ENCODE assay signal across 23 cellular contexts in the genomic region with DNA sequence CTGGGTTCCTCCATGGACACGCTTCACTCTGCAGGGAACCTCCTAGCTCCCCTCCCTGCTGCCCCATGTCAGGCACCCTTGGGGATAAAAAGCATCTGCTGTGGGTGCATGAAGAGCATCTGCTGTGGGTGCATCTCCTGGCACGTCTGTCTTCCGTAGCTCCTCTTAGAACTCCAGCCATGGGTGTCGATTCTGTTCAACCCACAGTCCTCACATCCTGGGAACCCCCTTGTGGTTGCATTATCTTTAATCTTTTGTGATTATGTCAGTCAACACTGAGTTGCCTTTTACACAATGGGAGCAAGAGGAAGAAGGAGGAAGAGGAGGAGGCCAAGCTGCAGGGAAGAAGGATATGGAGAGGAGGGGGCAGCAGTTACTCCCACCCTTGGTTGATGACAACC. TPM values are rescaled to one million over a fixed set of nuclear protein-coding genes. Genes with fewer than 3 reads are reported as not detected.
A peak's percentile ranks its signal among the peaks of the same experiment; 100 is the strongest.
DNase-seq lines count a peak whose midpoint lies in the region; ATAC-seq, FAIRE-seq and TF ChIP-seq lines count a peak whose summit lies in the region.
"Had no signal": no experiment of that assay in that cellular context is flagged by ENCODE, and none has a peak within 500 bp of the region (broad histone marks: within the 10 kb centered on the region; RNA-seq: fewer than 3 reads in every experiment).

No MANE protein-coding gene starts in this region.

- POLR2A ChIA-PET in activated CD4-positive, alpha-beta T cell treated with anti-CD3 and anti-CD28 coated beads for 36 hours (lab: Charles Lee), result interaction anchor here (0.5 kb wide), 1 partner anchor 51 kb away, joined by 8 read pairs; no protein-coding TSS in a partner anchor
- POLR2A ChIA-PET in GM12878 (lab: Charles Lee), result interaction anchor here (0.7 to 3.0 kb wide), 4 partner anchors 9 to 23 kb away, joined by 4 to 17 read pairs (median 8); a partner anchor contains a TSS

- no peak for DNase-seq in activated CD4-positive, alpha-beta T cell treated with anti-CD3 and anti-CD28 coated beads for 36 hours
- DNase-seq in activated CD4-positive, alpha-beta T cell treated with anti-CD3 and anti-CD28 coated beads for 48 hours, result no peak
- DNase-seq in GM12878 (ENCODE audit: low read depth, low spot score) (peak; percentile 80), pancreas (no peak)
- DNase-seq in stimulated activated effector memory CD8-positive, alpha-beta T cell treated with anti-CD3 and anti-CD28 coated beads, Interleukin-12 subunit alpha, Interleukin-12 subunit beta, amount 100 ng/mL, for 72 hours (ENCODE audit: low spot score in 2 of 2), result peak in 1 of 2 donors; percentile 38
- DNase-seq: 8988T; activated gamma-delta T cell; anterior cingulate cortex; NCI-H2029 treated with DMSO at 0.1 percent for 48 hours; SIG-M5; stimulated activated CD4-positive, alpha-beta T cell treated with anti-CD3 and anti-CD28 coated beads, Interleukin-4, amount 100 ng/mL, for 1 hour; WERI-Rb-1 had no signal

- peak; percentile 45 for ATAC-seq in activated CD4-positive, alpha-beta T cell treated with anti-CD3 and anti-CD28 coated beads for 36 hours
- peak; percentile 20 for ATAC-seq in GM18868 (IDR thresholded peaks at IDR 0.05; ENCODE audit: unreplicated experiment)
- peak; percentile 13 for ATAC-seq in GM12878
- no peak for ATAC-seq in stimulated activated effector memory CD8-positive, alpha-beta T cell treated with anti-CD3 and anti-CD28 coated beads, Interleukin-12 subunit alpha, Interleukin-12 subunit beta, amount 100 ng/mL, for 72 hours
- ATAC-seq in HG03135 (IDR thresholded peaks at IDR 0.05; ENCODE audit: unreplicated experiment), result no peak
- ATAC-seq in pancreas, result no peak
- no peak for ATAC-seq in GM21526 (IDR thresholded peaks at IDR 0.05; ENCODE audit: low FRiP score, unreplicated experiment)

- H3K36me3 Mint-ChIP-seq in activated CD4-positive, alpha-beta T cell treated with anti-CD3 and anti-CD28 coated beads for 36 hours (ENCODE audit: low read depth), result no peaks in the 10 kb centered on the region
- H3K36me3 Mint-ChIP-seq in stimulated activated effector memory CD8-positive, alpha-beta T cell treated with anti-CD3 and anti-CD28 coated beads, Interleukin-12 subunit alpha, Interleukin-12 subunit beta, amount 100 ng/mL, for 72 hours, result peaks cover 12% of the 10 kb centered on the region
- H3K36me3 Mint-ChIP-seq: CD14-positive monocyte had no signal

- H3K27ac ChIP-seq in GM12878 (ENCODE audit: control insufficient read depth, insufficient read depth) (peak overlapping the region; percentile 51), pancreas (no peak overlapping the region)
- H3K27ac ChIP-seq: parathyroid adenoma, WERI-Rb-1 had no signal

- FAIRE-seq in GM12878 (lab: Jason Lieb, UNC), result no peak
- FAIRE-seq in pancreas (lab: Jason Lieb, UNC), result no peak

- no peaks in the 10 kb centered on the region for H3K27me3 Mint-ChIP-seq in activated CD4-positive, alpha-beta T cell treated with anti-CD3 and anti-CD28 coated beads for 36 hours

- TF ChIP-seq CTCF in GM12878 (IDR thresholded peaks at IDR 0.05 in 2 of 3, conservative IDR thresholded peaks at IDR 0.05 in 1 of 3; ENCODE audit: control insufficient read depth in 2 of 3, extremely low read depth in 1 of 3, insufficient read depth in 1 of 3, low read depth in 3 of 3, low read length in 3 of 3) (no peak), pancreas (IDR thresholded peaks at IDR 0.05) (no peak)

- H3K4me3 ChIP-seq in GM12878 (no peak overlapping the region), pancreas (no peak overlapping the region)

- WGBS in GM12878 (ENCODE audit: insufficient coverage, insufficient replicate concordance, low lambda C conversion rate, missing lambda C conversion rate), result 11% methylated on average over 4 of the region's 4 CpGs
- 57 to 68% methylated on average over 4 of the region's 4 CpGs for WGBS in pancreas, 2 donors

- in situ Hi-C loops in GM12878 (cut with MboI), result no loop called here

- H3K36me3 ChIP-seq in GM12878 (ENCODE audit: control insufficient read depth in 2 of 2, insufficient read depth in 2 of 2, low read length in 1 of 2) (no peaks in the 10 kb centered on the region), pancreas (no peaks in the 10 kb centered on the region)
- H3K36me3 ChIP-seq: WERI-Rb-1 had no signal

- no peaks in the 10 kb centered on the region for H4K20me1 ChIP-seq in GM12878 (ENCODE audit: control insufficient read depth, insufficient read depth)

- RAD21 ChIA-PET in GM12878 (lab: Charles Lee; ENCODE audit: unreplicated experiment), result interaction anchor here (1.0 to 3.0 kb wide), 4 partner anchors 15 to 42 kb away, joined by 3 to 22 read pairs (median 6); a partner anchor contains a TSS

- no peak for TF ChIP-seq RAD21 in GM12878 (IDR thresholded peaks at IDR 0.05; ENCODE audit: insufficient read depth, low read depth, low read length)

- CTCF ChIA-PET in activated CD4-positive, alpha-beta T cell treated with anti-CD3 and anti-CD28 coated beads for 36 hours (lab: Charles Lee), result interaction anchor here (1.1 kb wide), 1 partner anchor 22 kb away, joined by 3 read pairs; no protein-coding TSS in a partner anchor
- CTCF ChIA-PET in GM12878 (lab: Yijun Ruan, JAX), result interaction anchor here (1.0 to 3.3 kb wide), 6 partner anchors 11 to 31 kb away, joined by 3 to 20 read pairs (median 4); no protein-coding TSS in a partner anchor

- peak overlapping the region; percentile 50 for H2AFZ ChIP-seq in GM12878 (ENCODE audit: control insufficient read depth, low read depth, low read length)
- H2AFZ ChIP-seq: parathyroid adenoma had no signal

- H3K4me1 ChIP-seq in GM12878 (ENCODE audit: control insufficient read depth, insufficient read depth, low read length) (peaks cover 52% of the 10 kb centered on the region), pancreas (no peaks in the 10 kb centered on the region)
- H3K4me1 ChIP-seq: parathyroid adenoma had no signal

- H3K4me2 ChIP-seq in GM12878 (ENCODE audit: control insufficient read depth, insufficient read depth), result peak overlapping the region; percentile 64

- BruUV-seq in GM12878 (replicated peaks; lab: Mats Ljungman, UMichigan), result no TSS peak

- TF ChIP-seq POLR2A in GM12878 (IDR thresholded peaks at IDR 0.05; ENCODE audit: low read depth, low read length), result no peak

- SMC1A ChIA-PET in GM12878 (lab: Charles Lee; ENCODE audit: uncharacterized antibody, unreplicated experiment), result interaction anchor here (0.6 to 2.7 kb wide), 13 partner anchors 10 to 110 kb away, joined by 3 to 18 read pairs (median 3); a partner anchor contains a TSS

- H3K79me2 ChIP-seq in GM12878 (ENCODE audit: control insufficient read depth, insufficient read depth, low read length), result peaks cover under 1% of the 10 kb centered on the region
- H3K79me2 ChIP-seq: parathyroid adenoma had no signal

- H3K9me3 Mint-ChIP-seq in activated CD4-positive, alpha-beta T cell treated with anti-CD3 and anti-CD28 coated beads for 36 hours (ENCODE audit: low read depth), result no peaks in the 10 kb centered on the region
- no peaks in the 10 kb centered on the region for H3K9me3 Mint-ChIP-seq in stimulated activated effector memory CD8-positive, alpha-beta T cell treated with anti-CD3 and anti-CD28 coated beads, Interleukin-12 subunit alpha, Interleukin-12 subunit beta, amount 100 ng/mL, for 72 hours
- H3K9me3 Mint-ChIP-seq: CD14-positive monocyte had no signal

- H3K9ac ChIP-seq in GM12878 (ENCODE audit: control insufficient read depth, insufficient read depth, low read length), result no peak overlapping the region
- H3K9ac ChIP-seq: parathyroid adenoma had no signal

- H3K27me3 ChIP-seq in GM12878 (replicated peaks in 1 of 2; ENCODE audit: control insufficient read depth in 2 of 2, insufficient read depth in 2 of 2, low read length in 1 of 2), result no peaks in the 10 kb centered on the region
- H3K27me3 ChIP-seq in pancreas, result no peaks in the 10 kb centered on the region

- intact Hi-C loops in activated CD4-positive, alpha-beta T cell treated with anti-CD3 and anti-CD28 coated beads for 36 hours (cut with DNase I, micrococcal nuclease), result no loop called here
- intact Hi-C loops in GM12878 (cut with micrococcal nuclease; ENCODE audit: unreplicated experiment), result loop anchor here (5.0 to 10.0 kb wide), 2 partner anchors 267 to 764 kb away; no protein-coding TSS in a partner anchor
- intact Hi-C loops in pancreas (cut with DNase I), result no loop called here

- H3K9me3 ChIP-seq in GM12878 (replicated peaks; ENCODE audit: control insufficient read depth, insufficient read depth, low read length) (no peaks in the 10 kb centered on the region; the same call in 2 of the 3 replicates), pancreas (no peaks in the 10 kb centered on the region)

- no peak; a peak in 1 of 4 replicates for TF ChIP-seq EP300 in GM12878 (IDR thresholded peaks at IDR 0.05; ENCODE audit: borderline replicate concordance in 1 of 2, control insufficient read depth in 1 of 2, low read depth in 2 of 2, low read length in 2 of 2)

- no peak overlapping the region for H3K27ac Mint-ChIP-seq in activated CD4-positive, alpha-beta T cell treated with anti-CD3 and anti-CD28 coated beads for 36 hours
- peak overlapping the region; percentile 5 for H3K27ac Mint-ChIP-seq in stimulated activated effector memory CD8-positive, alpha-beta T cell treated with anti-CD3 and anti-CD28 coated beads, Interleukin-12 subunit alpha, Interleukin-12 subunit beta, amount 100 ng/mL, for 72 hours

- H3K4me1 Mint-ChIP-seq in activated CD4-positive, alpha-beta T cell treated with anti-CD3 and anti-CD28 coated beads for 36 hours, result peaks cover 52% of the 10 kb centered on the region
- H3K4me1 Mint-ChIP-seq in stimulated activated effector memory CD8-positive, alpha-beta T cell treated with anti-CD3 and anti-CD28 coated beads, Interleukin-12 subunit alpha, Interleukin-12 subunit beta, amount 100 ng/mL, for 72 hours, result peaks cover 47% of the 10 kb centered on the region

- no peak overlapping the region for H3K4me3 Mint-ChIP-seq in activated CD4-positive, alpha-beta T cell treated with anti-CD3 and anti-CD28 coated beads for 36 hours
- no peak overlapping the region for H3K4me3 Mint-ChIP-seq in stimulated activated effector memory CD8-positive, alpha-beta T cell treated with anti-CD3 and anti-CD28 coated beads, Interleukin-12 subunit alpha, Interleukin-12 subunit beta, amount 100 ng/mL, for 72 hours
- H3K4me3 Mint-ChIP-seq: CD14-positive monocyte, endodermal cell had no signal

RNA-seq across cellular contexts. Expression of a gene that starts 24.1 kb away (rescaled TPM):
- 1 to 10 TPM; 3.4 to 4.0 TPM for total RNA-seq in activated CD4-positive, alpha-beta T cell treated with anti-CD3 and anti-CD28 coated beads for 36 hours
- total RNA-seq in GM12878 (2013; cell fraction: nucleolus; rRNA removed), result 2.4 and 2.7 TPM in 2 replicates
- total RNA-seq in GM12878 (2014; rRNA removed), result 7.2 and 7.6 TPM in 2 replicates
- 6.6 and 7.5 TPM in 2 replicates for total RNA-seq in GM12878 (2014; rRNA removed; fragmentation: Illumina TruSeq; extraction: Trizol)
- 5.6 and 7.3 TPM in 2 replicates for total RNA-seq in GM12878 (2021)
- polyA plus RNA-seq in GM12878 (2011; ENCODE audit: low read depth), result 2.3 TPM
- polyA plus RNA-seq in GM12878 (2011; rRNA removed), result 5.6 and 7.0 TPM in 2 replicates
- 7.5 and 7.6 TPM in 2 replicates for polyA plus RNA-seq in GM12878 (2011; cell fraction: cytosol; rRNA removed)
- 0.67 and 1.7 TPM in 2 replicates for polyA plus RNA-seq in GM12878 (2011; cell fraction: nucleus; rRNA removed)
- 1.9 and 3.1 TPM in 2 replicates for polyA plus RNA-seq in GM12878 (2012)
- polyA plus RNA-seq in GM12878 (2014; fragmentation: Illumina TruSeq; extraction: Trizol), result 7.6 and 8.1 TPM in 2 replicates
- 1 to 10 TPM; 5.5 to 6.8 TPM for polyA plus RNA-seq in GM12878 (2014; fragmentation: Nextera tagmentation; extraction: Ambion mirVana)
- 4.8 and 5.6 TPM in 2 replicates for polyA plus RNA-seq in GM12878 (2014; rRNA removed)
- polyA plus RNA-seq in GM12878 (2016; fragmentation: Nextera tagmentation; extraction: Ambion mirVana), result 1 to 10 TPM; 2.2 to 3.3 TPM
- 12.6 and 15.8 TPM in 2 replicates for polyA minus RNA-seq in GM12878 (2011; rRNA and poly(A)+ RNA removed)
- polyA minus RNA-seq in GM12878 (2011; cell fraction: cytosol; rRNA and poly(A)+ RNA removed), result 1.1 and 2.7 TPM in 2 replicates
- polyA minus RNA-seq in GM12878 (2011; cell fraction: nucleus; rRNA and poly(A)+ RNA removed), result 0.73 and 1.3 TPM in 2 replicates
- under 1 TPM in 1 of 6 donors, not detected in 5; 0.31 TPM for total RNA-seq in pancreas
- under 1 TPM; 0.08 to 0.21 TPM for polyA plus RNA-seq in pancreas
- total RNA-seq: cerebellum, endodermal cell, fibroblast of lung, temporal lobe had no signal
- polyA plus RNA-seq: fibroblast of lung had no signal

RNA-seq across cellular contexts. Expression of a gene that starts 59.0 kb away (rescaled TPM):
- total RNA-seq in activated CD4-positive, alpha-beta T cell treated with anti-CD3 and anti-CD28 coated beads for 36 hours, result not detected
- total RNA-seq in GM12878 (2013; cell fraction: nucleolus; rRNA removed), result not detected in 2 replicates
- total RNA-seq in GM12878 (2014; rRNA removed) (not detected in 2 replicates), GM12878 (2014; rRNA removed; fragmentation: Illumina TruSeq; extraction: Trizol) (not detected in 2 replicates), GM12878 (2021) (not detected in 2 replicates), pancreas (not detected)
- not detected for polyA plus RNA-seq in GM12878 (2011; ENCODE audit: low read depth)
- polyA plus RNA-seq in GM12878 (2011; rRNA removed) (not detected in 2 replicates), GM12878 (2014; fragmentation: Illumina TruSeq; extraction: Trizol) (not detected in 2 replicates), GM12878 (2014; fragmentation: Nextera tagmentation; extraction: Ambion mirVana) (not detected), GM12878 (2014; rRNA removed) (not detected in 2 replicates), GM12878 (2016; fragmentation: Nextera tagmentation; extraction: Ambion mirVana) (not detected), pancreas (not detected)
- not detected in 2 replicates for polyA plus RNA-seq in GM12878 (2011; cell fraction: cytosol; rRNA removed)
- not detected in 2 replicates for polyA plus RNA-seq in GM12878 (2011; cell fraction: nucleus; rRNA removed)
- polyA plus RNA-seq in GM12878 (2012), result not detected in 2 replicates
- polyA minus RNA-seq in GM12878 (2011; rRNA and poly(A)+ RNA removed), result not detected in 2 replicates
- not detected in 2 replicates for polyA minus RNA-seq in GM12878 (2011; cell fraction: cytosol; rRNA and poly(A)+ RNA removed)
- polyA minus RNA-seq in GM12878 (2011; cell fraction: nucleus; rRNA and poly(A)+ RNA removed), result not detected in 2 replicates
- total RNA-seq: cerebellum; endodermal cell; fibroblast of lung; lower leg skin; T-helper 1 cell treated with Interleukin-12 subunit alpha and Interleukin-12 subunit beta and Interleukin-4 antibody, amounts not matched to agents 30 ng/mL and 1 ng/mL, for 36 hours; temporal lobe had no signal
- polyA plus RNA-seq: CD14-positive monocyte, fibroblast of lung had no signal

Comparison
In these comparisons a context has a peak if more than half of its experiments do, and no peak if none do; other contexts are left out.
1. ATAC-seq: peak in activated CD4-positive, alpha-beta T cell treated with anti-CD3 and anti-CD28 coated beads for 36 hours (single experiment), GM18868 (single experiment) and GM12878 (single experiment); none in stimulated activated effector memory CD8-positive, alpha-beta T cell treated with anti-CD3 and anti-CD28 coated beads, Interleukin-12 subunit alpha, Interleukin-12 subunit beta, amount 100 ng/mL, for 72 hours (single experiment), HG03135 (single experiment), pancreas (0 of 4) and GM21526 (single experiment).